9 cellular contexts compared by ENCODE assay signal in genomic region chr6:13725570-13725969, GRCh38. TPM values are rescaled to one million over a fixed set of nuclear protein-coding genes. Genes with fewer than 3 reads are reported as not detected.
DNase-seq lines count a peak whose midpoint lies in the region; ATAC-seq and TF ChIP-seq lines count a peak whose summit lies in the region.
"Had no signal": no experiment of that assay in that cellular context is flagged by ENCODE, and none has a peak within 500 bp of the region (broad histone marks: within the 10 kb centered on the region; RNA-seq: fewer than 3 reads in every experiment).

No MANE protein-coding gene starts in this region.

- H2AFZ ChIP-seq in PC-9 (peak overlapping the region; percentile 69; the same call in 1 of the 2 replicates), trophoblast cell (ENCODE audit: insufficient read depth, low read length, poor library complexity) (no peak overlapping the region)

- no peak overlapping the region for H2BK5ac ChIP-seq in trophoblast cell (ENCODE audit: low read depth, low read length, poor library complexity)

- TF ChIP-seq POLR2A in GM18505 (IDR thresholded peaks at IDR 0.05; ENCODE audit: borderline replicate concordance, extremely low read depth, insufficient read depth, insufficient read length): no peak

- no peak overlapping the region for H4K12ac ChIP-seq in trophoblast cell (ENCODE audit: low read depth, low read length)

- DNase-seq in ELR (ENCODE audit: low read depth): peak; percentile 52
- peak; percentile 86 to 100 for DNase-seq in PC-9
- DNase-seq in astrocyte of the spinal cord (ENCODE audit: low read depth, low spot score): peak; percentile 29
- DNase-seq in trophoblast cell: peak; percentile 79 to 95
- no peak for DNase-seq in coronary artery (ENCODE audit: low spot score)
- no peak for DNase-seq in NCI-H510A (lab: John Stamatoyannopoulos, UW)
- DNase-seq: activated CD4-positive, CD25-positive, alpha-beta regulatory T cell; KBM-7 had no signal

- H3K18ac ChIP-seq in trophoblast cell (ENCODE audit: low read length): no peak overlapping the region

- H4K8ac ChIP-seq in trophoblast cell (ENCODE audit: low read depth, low read length): no peak overlapping the region

- H3K4ac ChIP-seq in trophoblast cell (ENCODE audit: low read depth, low read length): no peak overlapping the region

- H3K4me3 ChIP-seq in PC-9 (peak overlapping the region; percentile 47; the same call in 1 of the 2 replicates), astrocyte of the spinal cord (ENCODE audit: low read depth, low read length) (no peak overlapping the region), trophoblast cell (ENCODE audit: low read depth, low read length) (no peak overlapping the region), coronary artery (no peak overlapping the region)

- H3K79me1 ChIP-seq in trophoblast cell (ENCODE audit: low read length): peaks cover 3% of the 10 kb centered on the region

- no peaks in the 10 kb centered on the region for H3K79me2 ChIP-seq in PC-9 (ENCODE audit: low read depth)
- H3K79me2 ChIP-seq in trophoblast cell (ENCODE audit: control insufficient read depth, insufficient read depth, low read length, poor library complexity): no peaks in the 10 kb centered on the region

- H3K9me3 ChIP-seq in PC-9 (ENCODE audit: insufficient read depth, low read depth) (no peaks in the 10 kb centered on the region), trophoblast cell (ENCODE audit: insufficient read depth, low read depth, low read length) (peaks cover 2% of the 10 kb centered on the region)

- H3K23ac ChIP-seq in trophoblast cell (ENCODE audit: low read length): no peak overlapping the region

- no peak overlapping the region for H3K14ac ChIP-seq in trophoblast cell (ENCODE audit: low read length)

- H2BK12ac ChIP-seq in trophoblast cell (ENCODE audit: low read length): no peak overlapping the region

- no CpG with 5 or more reads among the region's 2 CpGs for whole genome bisulfite sequencing in trophoblast cell (ENCODE audit: extremely low coverage, insufficient coverage, insufficient read length)

- no peaks in the 10 kb centered on the region for H3K9me2 ChIP-seq in PC-9 (ENCODE audit: insufficient read depth)

- CTCF ChIA-PET in PC-9 (lab: Charles Lee): interaction anchor here (0.6 kb wide), 2 partner anchors 39 to 44 kb away, joined by 7 to 18 read pairs; no protein-coding TSS in a partner anchor

- H3K27ac ChIP-seq in PC-9 (peak overlapping the region; percentile 96), trophoblast cell (ENCODE audit: low read depth, low read length) (no peak overlapping the region), coronary artery (no peak overlapping the region)

- no peaks in the 10 kb centered on the region for H3K36me3 ChIP-seq in PC-9 (ENCODE audit: low read depth)
- no peaks in the 10 kb centered on the region for H3K36me3 ChIP-seq in trophoblast cell (ENCODE audit: control insufficient read depth in 1 of 2, insufficient read depth in 2 of 2, low read length in 2 of 2)

- POLR2A ChIA-PET in PC-9 (lab: Charles Lee; ENCODE audit: unreplicated experiment): interaction anchor here (0.6 to 1.6 kb wide), 7 partner anchors 16 to 1205 kb away, joined by 3 to 9 read pairs (median 4); partner anchors contain the start of genes NOL7 and SIRT5

- ATAC-seq in GM18505 (IDR thresholded peaks at IDR 0.05; ENCODE audit: unreplicated experiment): no peak

- in situ Hi-C loops in astrocyte of the spinal cord (cut with HindIII; ENCODE audit: low sequenced_read_pairs): no loop called here

- H3K27me3 ChIP-seq in PC-9 (ENCODE audit: insufficient read depth, low read depth) (no peaks in the 10 kb centered on the region), trophoblast cell (ENCODE audit: insufficient read depth, low read length) (no peaks in the 10 kb centered on the region)

- BruUV-seq in PC-9 (replicated peaks; lab: Mats Ljungman, UMichigan): no TSS peak

- peaks cover 88% of the 10 kb centered on the region for H3K4me1 ChIP-seq in PC-9 (replicated peaks; ENCODE audit: insufficient read depth)
- H3K4me1 ChIP-seq in trophoblast cell (ENCODE audit: control insufficient read depth in 1 of 2, insufficient read depth in 2 of 2, low read length in 2 of 2): peaks cover 7 to 11% of the 10 kb centered on the region in 2 experiments

- no peak overlapping the region for H2BK120ac ChIP-seq in trophoblast cell (ENCODE audit: insufficient read depth, low read length, poor library complexity)

- no peak overlapping the region for H4K91ac ChIP-seq in trophoblast cell (ENCODE audit: low read depth, low read length)

- H3F3A ChIP-seq in PC-9 (ENCODE audit: insufficient read depth, low read depth): peaks cover 54% of the 10 kb centered on the region

- peak overlapping the region; percentile 73 for H3K4me2 ChIP-seq in PC-9
- no peak overlapping the region for H3K4me2 ChIP-seq in trophoblast cell (ENCODE audit: low read length)

- no peak overlapping the region for H3K9ac ChIP-seq in trophoblast cell (ENCODE audit: low read length)

- no peak for TF ChIP-seq CTCF in PC-9 (conservative IDR thresholded peaks at IDR 0.05)
- no peak for TF ChIP-seq CTCF in astrocyte of the spinal cord (IDR thresholded peaks at IDR 0.05; ENCODE audit: low read depth, low read length)
- no peak for TF ChIP-seq CTCF in coronary artery (IDR thresholded peaks at IDR 0.05)

- intact Hi-C loops in PC-9 (cut with micrococcal nuclease; ENCODE audit: unreplicated experiment): loop anchor here (1.0 to 5.0 kb wide), 6 partner anchors 40 to 370 kb away; partner anchors contain the start of gene MCUR1

- no peaks in the 10 kb centered on the region for H4K20me1 ChIP-seq in PC-9 (ENCODE audit: insufficient read depth)

- H2AK5ac ChIP-seq in trophoblast cell (ENCODE audit: low read length): no peak overlapping the region

RNA-seq across cellular contexts. Expression of gene RANBP9, which starts 13.9 kb away (rescaled TPM):
- total RNA-seq in PC-9 (2021): 44.0 and 73.8 TPM in 2 replicates
- 37.3 TPM in 2 replicates for polyA plus RNA-seq in trophoblast cell (2013)

Comparison
In these comparisons a context has a peak if more than half of its experiments do, and no peak if none do; other contexts are left out.
1. DNase-seq: peak in ELR (single experiment), PC-9 (2 of 2), astrocyte of the spinal cord (single experiment) and trophoblast cell (2 of 2); none in coronary artery (single experiment) and NCI-H510A (single experiment).